24 cellular contexts compared by ENCODE assay signal in the genomic region with DNA sequence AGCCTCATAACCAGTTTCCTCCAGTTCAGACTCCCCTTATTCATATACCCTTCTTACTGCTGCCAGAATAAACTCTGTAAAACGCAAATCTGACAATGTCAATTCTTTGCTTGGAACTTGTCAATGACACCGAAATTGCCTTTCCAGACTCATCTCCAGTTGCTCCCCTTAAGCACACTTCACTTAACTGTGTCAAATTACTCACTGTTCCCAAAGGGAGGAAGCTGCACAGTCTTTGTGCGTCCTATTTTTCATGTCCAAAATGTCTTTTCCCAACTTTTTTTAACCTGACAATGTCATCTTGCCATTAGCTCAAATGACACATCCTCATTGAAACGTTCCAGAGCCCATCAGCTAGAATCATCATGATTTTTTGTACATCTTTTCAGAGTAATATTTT.
"Had no signal": no experiment of that assay in that cellular context is flagged by ENCODE, and none has a peak within 500 bp of the region (broad histone marks: within the 10 kb centered on the region; RNA-seq: fewer than 3 reads in every experiment).

No MANE protein-coding gene starts in this region.

- H3K4me1 ChIP-seq: esophagus squamous epithelium, gastrocnemius medialis, heart right ventricle, left lung, lower lobe of right lung had no signal

- H3K4me3 ChIP-seq: coronary artery, dorsolateral prefrontal cortex, esophagus squamous epithelium, gastrocnemius medialis, heart right ventricle, left lung, lower lobe of right lung, mucosa of descending colon had no signal

- FAIRE-seq: endothelial cell of umbilical vein, islet of Langerhans had no signal

- H3K27me3 Mint-ChIP-seq: naive B cell had no signal

- H3K27me3 ChIP-seq: esophagus squamous epithelium, gastrocnemius medialis, left lung had no signal

- H3K9me3 Mint-ChIP-seq: mesothelial cell of epicardium had no signal

- H3K27ac Mint-ChIP-seq: mesothelial cell of epicardium, naive B cell had no signal

- H3K27ac ChIP-seq: coronary artery, dorsolateral prefrontal cortex, esophagus squamous epithelium, gastrocnemius medialis, heart right ventricle, left lung, lower lobe of right lung had no signal

- H3K4me3 Mint-ChIP-seq: mesothelial cell of epicardium, naive B cell had no signal

- H3K4me1 Mint-ChIP-seq: naive B cell had no signal

- H3K36me3 ChIP-seq: esophagus squamous epithelium, gastrocnemius medialis, heart right ventricle, left lung, lower lobe of right lung had no signal

- DNase-seq: dermis blood vessel endothelial cell; dorsolateral prefrontal cortex; effector CD4-positive, alpha-beta T cell; effector memory CD4-positive, alpha-beta T cell; erythroblast; esophagus squamous epithelium; foreskin fibroblast; foreskin melanocyte; gastrocnemius medialis; glutamatergic neuron; head of caudate nucleus; heart right ventricle; hippocampal formation; left cardiac atrium; left lung; left ventricle myocardium superior; lower lobe of right lung; mesenchymal stem cell; mucosa of descending colon; naive B cell had no signal

- H3K9me3 ChIP-seq: esophagus squamous epithelium, gastrocnemius medialis, heart right ventricle, left lung, lower lobe of right lung, mucosa of descending colon had no signal

- H3K36me3 Mint-ChIP-seq: mesothelial cell of epicardium, naive B cell had no signal
